23 cellular contexts compared by ENCODE assay signal in the genomic region with DNA sequence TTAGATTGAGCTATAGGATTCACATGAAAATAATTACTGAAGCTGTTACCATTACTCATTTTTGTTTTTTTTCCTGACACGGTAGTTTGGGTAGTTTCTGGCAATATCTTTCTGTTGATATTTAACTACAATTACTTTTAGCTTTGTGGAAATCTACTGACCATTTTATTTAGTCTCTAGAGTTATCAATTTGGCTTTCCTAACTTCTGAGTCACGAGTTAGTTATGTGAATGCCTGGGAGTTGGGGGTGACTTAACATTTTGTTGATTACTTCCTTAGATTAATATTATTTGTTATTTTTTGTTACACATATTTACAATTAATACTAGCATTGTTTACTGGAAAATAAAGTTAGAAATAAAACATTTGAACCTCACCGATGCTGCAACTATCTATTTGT.
A peak's percentile ranks its signal among the peaks of the same experiment; 100 is the strongest.
DNase-seq lines count a peak whose midpoint lies in the region; ATAC-seq and TF ChIP-seq lines count a peak whose summit lies in the region.
"Had no signal": no experiment of that assay in that cellular context is flagged by ENCODE, and none has a peak within 500 bp of the region (broad histone marks: within the 10 kb centered on the region; RNA-seq: fewer than 3 reads in every experiment).

No MANE protein-coding gene starts in this region.

- H3K27ac ChIP-seq in osteoblast (ENCODE audit: low read depth, low read length) (peak overlapping the region; percentile 35), aorta (ENCODE audit: low read depth in 1 of 2, low read length in 2 of 2) (no peak overlapping the region)
- H3K27ac ChIP-seq: tibial artery had no signal

- peaks cover 7% of the 10 kb centered on the region for H3K4me1 ChIP-seq in osteoblast (ENCODE audit: insufficient read depth, low read length)
- no peaks in the 10 kb centered on the region for H3K4me1 ChIP-seq in aorta (ENCODE audit: control insufficient read depth in 1 of 2, insufficient read depth in 2 of 2, low read length in 2 of 2)
- H3K4me1 ChIP-seq: tibial artery had no signal

- no peaks in the 10 kb centered on the region for H3K79me2 ChIP-seq in osteoblast (ENCODE audit: insufficient read depth, low read length)

- no peaks in the 10 kb centered on the region for H3K27me3 ChIP-seq in osteoblast (ENCODE audit: insufficient read depth, low read length)
- no peaks in the 10 kb centered on the region for H3K27me3 ChIP-seq in aorta (ENCODE audit: control insufficient read depth in 1 of 2, insufficient read depth in 2 of 2, low read length in 1 of 2)
- H3K27me3 ChIP-seq: tibial artery had no signal

- H4K20me1 ChIP-seq in osteoblast (ENCODE audit: insufficient read depth, low read length), result no peaks in the 10 kb centered on the region

- WGBS in aorta, 2 donors, result 32 to 37% methylated on average over 3 of the region's 3 CpGs

- TF ChIP-seq CTCF in cardiac fibroblast (IDR thresholded peaks at IDR 0.05; ENCODE audit: low read depth, low read length) (no peak), osteoblast (IDR thresholded peaks at IDR 0.05; ENCODE audit: extremely low read depth, low read depth, low read length) (no peak)

- H3K9me3 ChIP-seq in osteoblast (ENCODE audit: low read depth, low read length), result no peaks in the 10 kb centered on the region
- no peaks in the 10 kb centered on the region for H3K9me3 ChIP-seq in aorta (ENCODE audit: control insufficient read depth, low read length)
- H3K9me3 ChIP-seq: tibial artery had no signal

- H3K4me3 ChIP-seq in cardiac fibroblast (replicated peaks in 1 of 2; ENCODE audit: low read depth in 2 of 2, low read length in 2 of 2), result no peak overlapping the region
- no peak overlapping the region for H3K4me3 ChIP-seq in osteoblast (ENCODE audit: insufficient read depth, low read length)
- H3K4me3 ChIP-seq in aorta (ENCODE audit: low read length in 2 of 2), result no peak overlapping the region
- H3K4me3 ChIP-seq: tibial artery had no signal

- ATAC-seq in aorta (ENCODE audit: low FRiP score) (no peak), HG03025 (IDR thresholded peaks at IDR 0.05; ENCODE audit: low FRiP score, unreplicated experiment) (no peak)
- ATAC-seq: activated CD8-positive, alpha-beta T cell treated with anti-CD3 and anti-CD28 coated beads, Interleukin-2, amount 10 ng/mL, durations not matched to agents 7 days and 5 days; CD8-positive, alpha-beta T cell; right cardiac atrium had no signal

- intact Hi-C loops in head of caudate nucleus (cut with DNase I), result no loop called here
- intact Hi-C loops in aorta (cut with DNase I), result no loop called here

- H3K36me3 ChIP-seq in osteoblast (ENCODE audit: insufficient read depth, low read length) (no peaks in the 10 kb centered on the region), aorta (ENCODE audit: control insufficient read depth in 1 of 2, insufficient read depth in 2 of 2, low read length in 1 of 2) (no peaks in the 10 kb centered on the region)
- H3K36me3 ChIP-seq: tibial artery had no signal

- no peak overlapping the region for H2AFZ ChIP-seq in osteoblast (ENCODE audit: low read length)

- H3K4me2 ChIP-seq in osteoblast (ENCODE audit: insufficient read depth, low read length), result no peak overlapping the region

- DNase-seq in EL (peak; percentile 41), RPMI7951 (ENCODE audit: low read depth) (peak; percentile 29), cardiac fibroblast (ENCODE audit: low read depth in 2 of 2) (peak; percentile 55 to 60), osteoblast (ENCODE audit: insufficient read length, low spot score, missing footprints) (no peak), head of caudate nucleus (no peak), NCI-H748 treated with DMSO at 0.1 percent for 48 hours (lab: John Stamatoyannopoulos, UW) (no peak), aorta (no peak)
- DNase-seq: activated CD4-positive, CD25-positive, alpha-beta regulatory T cell; activated CD8-positive, alpha-beta T cell treated with anti-CD3 and anti-CD28 coated beads, Interleukin-2, amount 10 ng/mL, durations not matched to agents 7 days and 5 days; activated gamma-delta T cell treated with Interleukin-2 at 50 U/mL for 16 hours; amniotic stem cell; CD8-positive, alpha-beta T cell; effector CD4-positive, alpha-beta T cell; Karpas-422; left cardiac atrium; naive B cell; NCI-H1092; NCI-H524; nucleus accumbens; right cardiac atrium; T-helper 9 cell; tibial artery had no signal

Comparison
In these comparisons a context has a peak if more than half of its experiments do, and no peak if none do; other contexts are left out.
1. DNase-seq: peak in EL (single experiment), RPMI7951 (single experiment) and cardiac fibroblast (2 of 2); none in osteoblast (single experiment), head of caudate nucleus (0 of 42), NCI-H748 treated with DMSO at 0.1 percent for 48 hours (single experiment) and aorta (0 of 2).